29 cellular contexts compared by ENCODE assay signal in the genomic region with DNA sequence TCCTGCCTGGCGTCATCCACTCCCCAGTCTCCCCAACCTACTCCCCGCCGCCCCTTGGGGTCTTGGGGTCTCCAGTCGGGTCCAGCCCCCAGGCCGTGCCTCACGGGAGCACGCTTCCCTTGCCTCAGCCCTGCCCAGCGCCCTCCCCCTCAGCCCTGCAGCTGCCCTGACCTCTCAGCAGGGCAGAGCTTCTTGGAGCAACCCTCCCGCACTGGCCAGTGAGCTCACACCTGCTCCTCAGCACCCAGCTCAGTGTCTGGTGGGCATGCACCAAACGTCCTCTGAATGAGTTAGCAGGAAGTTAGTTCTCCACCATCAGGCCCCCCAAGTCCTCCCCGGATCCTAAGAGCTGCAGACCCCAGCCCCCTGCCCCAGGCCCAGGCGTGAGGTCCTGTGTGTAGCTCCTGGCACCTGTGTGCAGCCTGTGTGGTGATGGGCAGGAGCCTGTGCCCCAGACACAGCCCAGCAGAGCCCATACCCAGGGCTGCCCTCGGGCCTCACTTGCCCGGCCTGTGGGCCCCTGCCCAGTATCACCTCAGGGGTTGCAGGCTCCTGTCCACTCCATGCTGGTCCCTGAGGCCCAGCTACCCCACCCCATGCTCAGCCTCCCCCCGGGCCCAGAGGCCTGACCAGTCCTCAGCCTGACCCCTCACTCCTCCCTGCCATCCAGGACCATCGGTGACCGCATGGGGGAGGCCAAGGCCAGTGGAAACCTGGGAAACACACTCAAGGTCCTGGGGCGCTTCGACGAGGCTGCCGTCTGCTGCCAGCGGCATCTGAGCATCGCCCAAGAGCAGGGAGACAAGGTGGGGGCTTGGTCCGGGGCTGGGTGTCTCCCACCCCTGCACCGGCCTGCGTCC. TPM values are rescaled to one million over a fixed set of nuclear protein-coding genes. Genes with fewer than 3 reads are reported as not detected.
DNase-seq lines count a peak whose midpoint lies in the region; ATAC-seq, FAIRE-seq and TF ChIP-seq lines count a peak whose summit lies in the region.
"Had no signal": no experiment of that assay in that cellular context is flagged by ENCODE, and none has a peak within 500 bp of the region (broad histone marks: within the 10 kb centered on the region; RNA-seq: fewer than 3 reads in every experiment).

No MANE protein-coding gene starts in this region.

- no peak overlapping the region for H2AFZ ChIP-seq in H1 (ENCODE audit: low read length)
- no peak overlapping the region for H2AFZ ChIP-seq in neuronal stem cell (ENCODE audit: low read length)

- H3K9me3 ChIP-seq in H1 (ENCODE audit: insufficient read depth in 2 of 2, low read depth in 1 of 2, low read length in 1 of 2) (no peaks in the 10 kb centered on the region), neuronal stem cell (replicated peaks in 1 of 2; ENCODE audit: control insufficient read depth in 2 of 2, insufficient read depth in 1 of 2, low read depth in 1 of 2, low read length in 2 of 2) (no peaks in the 10 kb centered on the region)
- H3K9me3 ChIP-seq: Peyer's patch, SJCRH30 had no signal

- H3K4ac ChIP-seq in H1 (replicated peaks; ENCODE audit: insufficient read length, low read depth, low read length) (no peak overlapping the region), neuronal stem cell (ENCODE audit: low read length) (no peak overlapping the region)

- DNase-seq in Right ventricle myocardium inferior (ENCODE audit: missing footprints) (no peak), left ventricle myocardium superior (no peak), RWPE1 (ENCODE audit: low spot score) (no peak), H1 (ENCODE audit: low read depth in 1 of 2, low spot score in 2 of 2) (no peak), neuronal stem cell (ENCODE audit: low spot score) (no peak), NOMO-1 treated with dmso at 0.1 percent for 144 hours (lab: John Stamatoyannopoulos, UW; ENCODE audit: unreplicated experiment) (no peak), NCI-H510A (lab: John Stamatoyannopoulos, UW) (no peak), NCI-H69 (lab: John Stamatoyannopoulos, UW) (no peak)
- DNase-seq: 8988T, ACHN, Calu3, DMS153, KBM-7, MV-4-11, NCI-H1105, NCI-H1436 treated with DMSO at 0.1 percent for 48 hours, NCI-H187 treated with DMSO at 0.1 percent for 48 hours, NCI-H2107, NCI-H446, NCI-H526, Peyer's patch, SJCRH30 had no signal

- H4K20me1 ChIP-seq in H1 (replicated peaks in 1 of 2; ENCODE audit: control insufficient read depth in 1 of 2, insufficient read depth in 2 of 2, low read length in 2 of 2) = peaks cover 0 to 5% of the 10 kb centered on the region in 2 experiments

- no peak overlapping the region for H3K14ac ChIP-seq in H1 (ENCODE audit: insufficient read length)
- no peak overlapping the region for H3K14ac ChIP-seq in neuronal stem cell (ENCODE audit: low read length)

- H2BK20ac ChIP-seq in H1 (ENCODE audit: low read length) = no peak overlapping the region

- H2BK120ac ChIP-seq in H1 (replicated peaks; ENCODE audit: low read depth, low read length) = no peak overlapping the region
- no peak overlapping the region for H2BK120ac ChIP-seq in neuronal stem cell (ENCODE audit: low read depth, low read length)

- H3K79me2 ChIP-seq in H1 (ENCODE audit: control insufficient read depth in 1 of 2, insufficient read depth in 2 of 2, low read length in 2 of 2) = no peaks in the 10 kb centered on the region

- H3K23ac ChIP-seq in H1 (ENCODE audit: insufficient read length) = no peak overlapping the region
- no peak overlapping the region for H3K23ac ChIP-seq in neuronal stem cell (ENCODE audit: low read depth, low read length, poor library complexity)

- no peak overlapping the region for H3K4me3 ChIP-seq in H1 (ENCODE audit: extremely low read depth in 1 of 4, insufficient read depth in 2 of 4, low read depth in 3 of 4, low read length in 4 of 4)
- H3K4me3 ChIP-seq in neuronal stem cell (ENCODE audit: low read length in 2 of 2) = no peak overlapping the region
- H3K4me3 ChIP-seq: Peyer's patch, SJCRH30 had no signal

- no peak overlapping the region for H2BK15ac ChIP-seq in H1 (ENCODE audit: low read length)
- no peak overlapping the region for H2BK15ac ChIP-seq in neuronal stem cell (ENCODE audit: low read length)

- H3K79me1 ChIP-seq in H1 (ENCODE audit: low read depth, low read length) (0 out of 2 replicates have a peak, but pooled peaks cover 2% of the 10 kb centered on the region), neuronal stem cell (ENCODE audit: low read depth, low read length) (peaks cover 35% of the 10 kb centered on the region)

- H4K5ac ChIP-seq in H1 (ENCODE audit: insufficient read length, low read depth, low read length) = no peak overlapping the region

- intact Hi-C loops in Right ventricle myocardium inferior (cut with DNase I) = no loop called here
- intact Hi-C loops in left ventricle myocardium superior (cut with micrococcal nuclease) = no loop called here

- no peak overlapping the region for H3K56ac ChIP-seq in H1 (replicated peaks; ENCODE audit: insufficient read length, low read depth, low read length)

- H3K4me1 ChIP-seq in H1 (replicated peaks in 1 of 4; ENCODE audit: control insufficient read depth in 3 of 4, insufficient read depth in 4 of 4, low read length in 3 of 4) (0 out of 7 replicates have a peak, but pooled peaks cover 0 to 6% (median 0%) of the 10 kb centered on the region in 4 experiments), neuronal stem cell (ENCODE audit: control insufficient read depth in 2 of 2, insufficient read depth in 1 of 2, low read depth in 1 of 2, low read length in 2 of 2) (no peaks in the 10 kb centered on the region)
- H3K4me1 ChIP-seq: SJCRH30 had no signal

- POLR2A ChIA-PET in RWPE1 (lab: Yijun Ruan, JAX; ENCODE audit: low non-redundant PET) (interaction anchor here (0.6 kb wide), 2 partner anchors 17 to 84 kb away, joined by 3 to 4 read pairs; no protein-coding TSS in a partner anchor), H1 (lab: Charles Lee; ENCODE audit: partially characterized antibody) (interaction anchor here (0.5 to 1.4 kb wide), 2 partner anchors 9 to 1242 kb away, joined by 3 to 4 read pairs; no protein-coding TSS in a partner anchor)

- H3K9ac ChIP-seq in H1 (replicated peaks in 1 of 4; ENCODE audit: extremely low read depth in 1 of 4, low read depth in 3 of 4, low read length in 3 of 4) = no peak overlapping the region
- no peak overlapping the region for H3K9ac ChIP-seq in neuronal stem cell (ENCODE audit: low read depth, low read length, poor library complexity)

- no peak for TF ChIP-seq CTCF in RWPE1 (conservative IDR thresholded peaks at IDR 0.05; ENCODE audit: low read depth)
- no peak for TF ChIP-seq CTCF in H1 (IDR thresholded peaks at IDR 0.05; ENCODE audit: control extremely low read depth in 1 of 3, insufficient read depth in 1 of 3, low read depth in 1 of 3, low read length in 3 of 3)

- H3K27ac ChIP-seq in RWPE1 (peak overlapping the region; percentile 10), H1 (ENCODE audit: low read depth, low read length) (no peak overlapping the region), neuronal stem cell (replicated peaks; ENCODE audit: low read length) (no peak overlapping the region)
- H3K27ac ChIP-seq: SJCRH30 had no signal

- TF ChIP-seq POLR2A in H1 (IDR thresholded peaks at IDR 0.05; ENCODE audit: control extremely low read depth in 1 of 2, low read depth in 2 of 2, low read length in 2 of 2) = no peak

- H3K27me3 ChIP-seq in H1 (replicated peaks in 1 of 4; ENCODE audit: control insufficient read depth in 3 of 4, extremely low read depth in 1 of 4, insufficient read depth in 3 of 4, low read length in 3 of 4) = no peaks in the 10 kb centered on the region
- H3K27me3 ChIP-seq in neuronal stem cell (ENCODE audit: control insufficient read depth in 3 of 3, insufficient read depth in 3 of 3, low read depth in 1 of 3, low read length in 3 of 3) = no peaks in the 10 kb centered on the region
- H3K27me3 ChIP-seq: Peyer's patch, SJCRH30 had no signal

- H2BK12ac ChIP-seq in H1 (ENCODE audit: low read depth, low read length) = no peak overlapping the region
- H2BK12ac ChIP-seq in neuronal stem cell (ENCODE audit: low read length) = no peak overlapping the region

- WGBS in H1 (ENCODE audit: extremely low coverage in 1 of 2, insufficient coverage in 1 of 2, insufficient read length in 1 of 2, insufficient replicate concordance in 2 of 2, low coverage in 1 of 2, low lambda C conversion rate in 2 of 2, missing lambda C conversion rate in 1 of 2), 2 experiments = 85% methylated on average over 23 of the region's 26 CpGs; no CpG with 5 or more reads in 1 of the 2 experiments
- no CpG with 5 or more reads among the region's 26 CpGs for WGBS in neuronal stem cell (ENCODE audit: extremely low coverage in 2 of 2, insufficient read length in 2 of 2, insufficient replicate concordance in 1 of 2), 2 donors

- no peaks in the 10 kb centered on the region for H3K23me2 ChIP-seq in H1 (ENCODE audit: low read depth, low read length)

- TF ChIP-seq EP300 in H1 (IDR thresholded peaks at IDR 0.05; ENCODE audit: borderline replicate concordance in 1 of 2, low read depth in 2 of 2, low read length in 2 of 2) = no peak

- H2BK5ac ChIP-seq in H1 (ENCODE audit: low read depth, low read length) (no peak overlapping the region), neuronal stem cell (ENCODE audit: low read length) (peak overlapping the region; percentile 82)

- CTCF ChIA-PET in RWPE1 (lab: Yijun Ruan, JAX) (interaction anchor here (0.8 to 1.3 kb wide), 2 partner anchors 10 to 28 kb away, joined by 3 read pairs; no protein-coding TSS in a partner anchor), H1 (lab: Charles Lee; ENCODE audit: partially characterized antibody) (interaction anchor here (0.6 to 3.7 kb wide), 10 partner anchors 12 to 152 kb away, joined by 3 to 20 read pairs (median 4); partner anchors contain the start of gene DNLZ)

- H4K91ac ChIP-seq in H1 (replicated peaks; ENCODE audit: insufficient read length, low read length) = no peak overlapping the region
- H4K91ac ChIP-seq in neuronal stem cell (ENCODE audit: low read depth, low read length, poor library complexity) = no peak overlapping the region

- H2AK5ac ChIP-seq in H1 (ENCODE audit: low read depth, low read length) = no peak overlapping the region
- no peak overlapping the region for H2AK5ac ChIP-seq in neuronal stem cell (ENCODE audit: low read depth, low read length)

- no peak for TF ChIP-seq RAD21 in H1 (IDR thresholded peaks at IDR 0.05 in 1 of 2, conservative IDR thresholded peaks at IDR 0.05 in 1 of 2; ENCODE audit: low read depth in 2 of 2, low read length in 2 of 2)

- H3K36me3 ChIP-seq in H1 (ENCODE audit: control insufficient read depth in 2 of 4, insufficient read depth in 4 of 4, low read length in 3 of 4) (peaks cover 0 to 4% (median 0%) of the 10 kb centered on the region in 4 experiments; a peak in 2 of 8 replicates), neuronal stem cell (replicated peaks in 1 of 2; ENCODE audit: control insufficient read depth in 2 of 2, insufficient read depth in 2 of 2, low read length in 2 of 2) (peaks cover 24 to 64% of the 10 kb centered on the region in 2 donors)
- H3K36me3 ChIP-seq: Peyer's patch had no signal

- H4K8ac ChIP-seq in H1 (ENCODE audit: extremely low read depth, insufficient read depth, low read length) (peak overlapping the region; percentile 51; the same call in 1 of the 2 replicates), neuronal stem cell (ENCODE audit: low read depth, low read length) (no peak overlapping the region)

- H3K18ac ChIP-seq in H1 (ENCODE audit: extremely low read depth, low read length) (no peak overlapping the region), neuronal stem cell (ENCODE audit: low read length) (no peak overlapping the region)

- H3K4me2 ChIP-seq in H1 (ENCODE audit: insufficient read depth in 1 of 2, low read depth in 2 of 2, low read length in 2 of 2) (no peak overlapping the region), neuronal stem cell (ENCODE audit: insufficient read depth, low read length, poor library complexity, severe bottlenecking) (no peak overlapping the region)

- ATAC-seq in Right ventricle myocardium inferior (peak; percentile 2), left ventricle myocardium superior (no peak)
- ATAC-seq: HCT116 had no signal

- no peak for FAIRE-seq in H1 (lab: Jason Lieb, UNC)
- FAIRE-seq: GM19239 had no signal

RNA-seq across cellular contexts. Expression of gene GPSM1, which starts 8.2 kb away (rescaled TPM):
- 48.6 TPM for total RNA-seq in Right ventricle myocardium inferior
- 61.7 TPM for total RNA-seq in left ventricle myocardium superior
- 15.7 and 18.0 TPM in 2 replicates for total RNA-seq in H1 (2021; fragmentation: NEBNext Ultra II Directional; extraction: Animal tissue kit (Norgen Biotek cat#: 25700))
- 12.8 and 19.8 TPM in 2 replicates for polyA plus RNA-seq in H1 (2011; rRNA removed)
- 13.8 TPM for polyA plus RNA-seq in H1 (2011; cell fraction: cytosol; rRNA removed)
- polyA plus RNA-seq in H1 (2011; cell fraction: nucleus; rRNA removed) = 39.2 TPM
- 9.3 to 15.2 TPM (median 14.5 TPM) in 4 replicates for polyA plus RNA-seq in H1 (2012, experiment 1 of 2)
- polyA plus RNA-seq in H1 (2012, experiment 2 of 2) = 12.0 TPM
- 14.4 TPM for polyA plus RNA-seq in H1 (2013, experiment 1 of 2)
- 13.9 TPM for polyA plus RNA-seq in H1 (2013, experiment 2 of 2)
- polyA minus RNA-seq in H1 (2011; rRNA and poly(A)+ RNA removed) = 3.5 and 4.2 TPM in 2 replicates
- 12.7 TPM for polyA minus RNA-seq in H1 (2011; cell fraction: cytosol; rRNA and poly(A)+ RNA removed)
- polyA minus RNA-seq in H1 (2011; cell fraction: nucleus; rRNA and poly(A)+ RNA removed) = 11.2 TPM
- 37.4 TPM for polyA plus RNA-seq in neuronal stem cell (2013, experiment 1 of 2)
- polyA plus RNA-seq in neuronal stem cell (2013, experiment 2 of 2) = 37.2 TPM
- total RNA-seq: OCI-LY7 had no signal

RNA-seq across cellular contexts. Expression of gene DNLZ, which starts 28.0 kb away (rescaled TPM):
- total RNA-seq in Right ventricle myocardium inferior = 40.6 TPM
- total RNA-seq in left ventricle myocardium superior = 40.2 TPM
- 17.9 and 19.0 TPM in 2 replicates for total RNA-seq in H1 (2021; fragmentation: NEBNext Ultra II Directional; extraction: Animal tissue kit (Norgen Biotek cat#: 25700))
- 11.6 and 13.6 TPM in 2 replicates for polyA plus RNA-seq in H1 (2011; rRNA removed)
- polyA plus RNA-seq in H1 (2011; cell fraction: cytosol; rRNA removed) = 19.7 TPM
- polyA plus RNA-seq in H1 (2011; cell fraction: nucleus; rRNA removed) = 13.9 TPM
- 6.2 to 15.0 TPM (median 13.2 TPM) in 4 replicates for polyA plus RNA-seq in H1 (2012, experiment 1 of 2)
- 11.1 TPM for polyA plus RNA-seq in H1 (2012, experiment 2 of 2)
- 14.6 TPM for polyA plus RNA-seq in H1 (2013, experiment 1 of 2)
- polyA plus RNA-seq in H1 (2013, experiment 2 of 2) = 15.8 TPM
- 0.61 and 1.1 TPM in 2 replicates for polyA minus RNA-seq in H1 (2011; rRNA and poly(A)+ RNA removed)
- 3.7 TPM for polyA minus RNA-seq in H1 (2011; cell fraction: cytosol; rRNA and poly(A)+ RNA removed)
- 10.4 TPM for polyA minus RNA-seq in H1 (2011; cell fraction: nucleus; rRNA and poly(A)+ RNA removed)
- polyA plus RNA-seq in neuronal stem cell (2013, experiment 1 of 2) = 6.7 TPM
- 6.9 TPM for polyA plus RNA-seq in neuronal stem cell (2013, experiment 2 of 2)

RNA-seq across cellular contexts. Expression of gene CCDC187, which starts 31.6 kb away (rescaled TPM):
- total RNA-seq in Right ventricle myocardium inferior (not detected), left ventricle myocardium superior (not detected)
- total RNA-seq in H1 (2021; fragmentation: NEBNext Ultra II Directional; extraction: Animal tissue kit (Norgen Biotek cat#: 25700)) = not detected in 2 replicates
- polyA plus RNA-seq in H1 (2011; rRNA removed) = 0.02 TPM in 2 replicates
- 0.01 TPM for polyA plus RNA-seq in H1 (2011; cell fraction: cytosol; rRNA removed)
- polyA plus RNA-seq in H1 (2011; cell fraction: nucleus; rRNA removed) = 0.07 TPM
- 0.03 TPM in 2 of 4 replicates, not detected in the others for polyA plus RNA-seq in H1 (2012, experiment 1 of 2)
- 0.03 TPM for polyA plus RNA-seq in H1 (2012, experiment 2 of 2)
- 0.02 TPM for polyA plus RNA-seq in H1 (2013, experiment 1 of 2)
- under 0.01 TPM for polyA plus RNA-seq in H1 (2013, experiment 2 of 2)
- 0.06 TPM in 1 of 2 replicates, not detected in the other for polyA minus RNA-seq in H1 (2011; rRNA and poly(A)+ RNA removed)
- not detected for polyA minus RNA-seq in H1 (2011; cell fraction: cytosol; rRNA and poly(A)+ RNA removed)
- not detected for polyA minus RNA-seq in H1 (2011; cell fraction: nucleus; rRNA and poly(A)+ RNA removed)
- 0.08 TPM for polyA plus RNA-seq in neuronal stem cell (2013, experiment 1 of 2)
- 0.08 TPM for polyA plus RNA-seq in neuronal stem cell (2013, experiment 2 of 2)
- total RNA-seq: H4, LHCN-M2, MCF 10A, OCI-LY7, SJCRH30 had no signal
- polyA plus RNA-seq: BJ had no signal

RNA-seq across cellular contexts. Expression of gene CARD9, which starts 37.9 kb away (rescaled TPM):
- total RNA-seq in Right ventricle myocardium inferior (1.4 TPM), left ventricle myocardium superior (0.79 TPM)
- 0.88 and 1.1 TPM in 2 replicates for total RNA-seq in H1 (2021; fragmentation: NEBNext Ultra II Directional; extraction: Animal tissue kit (Norgen Biotek cat#: 25700))
- polyA plus RNA-seq in H1 (2011; rRNA removed) = 0.13 and 0.15 TPM in 2 replicates
- polyA plus RNA-seq in H1 (2011; cell fraction: cytosol; rRNA removed) = 0.26 TPM
- polyA plus RNA-seq in H1 (2011; cell fraction: nucleus; rRNA removed) = 1.7 TPM
- polyA plus RNA-seq in H1 (2012, experiment 1 of 2) = 0.57 to 0.92 TPM (median 0.67 TPM) in 4 replicates
- 0.22 TPM for polyA plus RNA-seq in H1 (2012, experiment 2 of 2)
- 0.10 TPM for polyA plus RNA-seq in H1 (2013, experiment 1 of 2)
- 0.17 TPM for polyA plus RNA-seq in H1 (2013, experiment 2 of 2)
- 0.07 TPM in 1 of 2 replicates, not detected in the other for polyA minus RNA-seq in H1 (2011; rRNA and poly(A)+ RNA removed)
- polyA minus RNA-seq in H1 (2011; cell fraction: cytosol; rRNA and poly(A)+ RNA removed) = not detected
- 0.90 TPM for polyA minus RNA-seq in H1 (2011; cell fraction: nucleus; rRNA and poly(A)+ RNA removed)
- 0.14 TPM for polyA plus RNA-seq in neuronal stem cell (2013, experiment 1 of 2)
- polyA plus RNA-seq in neuronal stem cell (2013, experiment 2 of 2) = 0.17 TPM
